Comparison of ENCODE assay signal across 1 cellular context in genomic region chr2:80102026-80102425, GRCh38.
TF ChIP-seq lines count a peak whose summit lies in the region.

No MANE protein-coding gene starts in this region.

TF ChIP-seq in HepG2, 621 proteins besides CTCF, POLR2A, EP300 and RAD21 (continued from another document):
- TF ChIP-seq ZNF318 (CRISPR knock-in tag; IDR thresholded peaks at IDR 0.05) = no peak
- TF ChIP-seq ZNF670 (CRISPR knock-in tag; IDR thresholded peaks at IDR 0.05; ENCODE audit: borderline replicate concordance) = no peak
- TF ChIP-seq MYPOP (CRISPR knock-in tag; IDR thresholded peaks at IDR 0.05) = no peak
- TF ChIP-seq PREB (CRISPR knock-in tag; IDR thresholded peaks at IDR 0.05) = no peak
- no peak for TF ChIP-seq MZF1 (CRISPR knock-in tag; IDR thresholded peaks at IDR 0.05; ENCODE audit: borderline replicate concordance)
